16 cellular contexts compared by ENCODE assay signal in the genomic region with DNA sequence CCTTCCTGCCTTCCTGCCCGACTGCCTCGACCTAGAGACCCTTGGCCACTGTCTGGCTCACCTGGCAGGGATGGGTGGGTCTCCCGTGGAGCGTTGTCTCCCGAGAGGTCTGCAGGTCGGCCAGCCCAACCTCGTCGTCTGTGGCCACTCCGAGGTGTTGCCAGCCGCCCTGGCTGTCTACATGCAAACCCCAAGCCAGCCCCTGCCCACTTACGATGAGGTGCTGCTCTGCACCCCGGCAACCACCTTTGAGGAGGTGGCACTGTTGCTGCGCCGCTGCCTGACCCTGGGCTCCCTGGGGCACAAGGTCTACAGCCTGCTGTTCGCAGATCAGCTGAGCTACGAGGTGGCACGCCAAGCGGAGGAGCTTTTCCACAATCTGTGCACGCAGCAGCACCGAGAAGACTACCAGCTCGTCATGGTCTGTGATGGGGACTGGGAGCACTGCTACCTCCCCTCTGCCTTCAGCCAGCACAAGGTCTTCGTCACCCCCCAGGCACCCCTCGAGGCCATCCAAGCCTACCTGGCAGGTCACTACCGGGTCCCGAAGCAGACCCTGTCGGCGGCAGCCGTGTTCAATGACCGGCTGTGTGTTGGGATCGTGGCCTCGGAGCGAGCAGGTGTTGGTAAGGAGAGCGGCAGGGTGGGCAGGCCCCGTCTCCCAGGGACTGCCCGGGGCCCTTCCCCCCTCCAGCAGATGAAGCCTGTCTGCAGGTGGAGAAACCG.
"Had no signal": no experiment of that assay in that cellular context is flagged by ENCODE, and none has a peak within 500 bp of the region (broad histone marks: within the 10 kb centered on the region; RNA-seq: fewer than 3 reads in every experiment).

No MANE protein-coding gene starts in this region.

- H3K9me3 ChIP-seq: lower lobe of right lung, prostate gland, transverse colon had no signal

- H3K27me3 ChIP-seq: brain microvascular endothelial cell, foreskin keratinocyte, transverse colon had no signal

- H3K4me1 ChIP-seq: foreskin keratinocyte, lower lobe of right lung, prostate gland, transverse colon had no signal

- DNase-seq: activated gamma-delta T cell; anterior cingulate cortex; brain microvascular endothelial cell; effector memory CD4-positive, alpha-beta T cell; foreskin keratinocyte; glutamatergic neuron; kidney glomerular epithelial cell; lower lobe of right lung; nephron progenitor cell; right cardiac atrium; substantia nigra; T-helper 17 cell; WERI-Rb-1 had no signal

- H3K4me3 ChIP-seq: lower lobe of right lung, prostate gland, transverse colon had no signal

- H3K4me3 Mint-ChIP-seq: nephron progenitor cell, T-helper 17 cell had no signal

- H3K27ac Mint-ChIP-seq: nephron progenitor cell had no signal

- H3K27me3 Mint-ChIP-seq: T-helper 17 cell had no signal

- ATAC-seq: foreskin keratinocyte, T-helper 17 cell had no signal

- H3K27ac ChIP-seq: brain microvascular endothelial cell, foreskin keratinocyte, lower lobe of right lung, prostate gland, WERI-Rb-1 had no signal

- H3K9me3 Mint-ChIP-seq: activated naive CD4-positive, alpha-beta T cell treated with anti-CD3 and anti-CD28 coated beads, Interleukin-2, amount 50 U/mL, for 72 hours; nephron progenitor cell had no signal

- H3K4me1 Mint-ChIP-seq: nephron progenitor cell had no signal
